ENCODE assay signal across 8 cellular contexts in genomic region chr14:49585803-49586672, GRCh38. TPM values are rescaled to one million over a fixed set of nuclear protein-coding genes. Genes with fewer than 3 reads are reported as not detected.
DNase-seq lines count a peak whose midpoint lies in the region; ATAC-seq, FAIRE-seq and TF ChIP-seq lines count a peak whose summit lies in the region.

Gene RPS29 (minus strand): TSS chr14:49586380. CDS start chr14:49586346, 34 bp downstream.

- ATAC-seq in GM19397 (IDR thresholded peaks at IDR 0.05; ENCODE audit: unreplicated experiment), result peak; percentile 88
- ATAC-seq in HG03571 (IDR thresholded peaks at IDR 0.05; ENCODE audit: unreplicated experiment), result peak; percentile 90
- peak; percentile 85 for ATAC-seq in HepG2

- peak; percentile 89 to 98 for TF ChIP-seq POLR2A in HepG2 (IDR thresholded peaks at IDR 0.05; ENCODE audit: insufficient read depth in 1 of 2, low read depth in 2 of 2, low read length in 2 of 2)

- peak within 1 kb of the TSS; percentile 82 to 98 (median 94) for H3K4me3 ChIP-seq in HepG2 (replicated peaks in 1 of 3; ENCODE audit: insufficient read depth in 1 of 3, low read depth in 2 of 3, low read length in 3 of 3)

- H4K20me1 ChIP-seq in HepG2 (ENCODE audit: insufficient read depth, low read length), result peaks cover 46% of the 10 kb centered on the region

- H3K27me3 ChIP-seq in HepG2 (ENCODE audit: control insufficient read depth in 1 of 2, insufficient read depth in 2 of 2, low read length in 2 of 2), result no peaks in the 10 kb centered on the region; a peak in 1 of 5 replicates

- FAIRE-seq in HepG2 (lab: Jason Lieb, UNC), result peak; percentile 83

- H2AFZ ChIP-seq in HepG2 (ENCODE audit: low read length), result no peak within 1 kb of the TSS

- CTCF ChIA-PET in HepG2 (lab: Yijun Ruan, JAX; ENCODE audit: low intra/inter-chr PET ratio, low total read pairs), result interaction anchor here (0.9 to 2.2 kb wide), 3 partner anchors 10 to 47 kb away, joined by 3 to 10 read pairs (median 4); no protein-coding TSS in a partner anchor

- H3K79me2 ChIP-seq in HepG2 (ENCODE audit: insufficient read depth, low read length), result peaks cover 51% of the 10 kb centered on the region

- H3K4me1 ChIP-seq in HepG2 (ENCODE audit: insufficient read depth, low read length), result peaks cover 48% of the 10 kb centered on the region

- H3K36me3 ChIP-seq in HepG2 (replicated peaks in 1 of 2; ENCODE audit: control insufficient read depth in 1 of 2, insufficient read depth in 2 of 2, low read length in 2 of 2), result peaks cover 4 to 18% of the 10 kb centered on the region in 2 experiments; a peak in 4 of 5 replicates

- TF ChIP-seq EP300 in HepG2 (IDR thresholded peaks at IDR 0.05; ENCODE audit: low read depth in 2 of 2, low read length in 2 of 2) (0 out of 4 replicates have a peak, but pooled peaks of 1 of the 2 experiments have one; percentile 52), HepG2 (CRISPR knock-in tag; IDR thresholded peaks at IDR 0.05; ENCODE audit: borderline replicate concordance) (no peak)

- 2% methylated on average over 34 of the region's 55 CpGs for WGBS in HepG2 (ENCODE audit: low lambda C conversion rate)

- peak; percentile 17 for TF ChIP-seq RAD21 in HepG2 (CRISPR knock-in tag; IDR thresholded peaks at IDR 0.05)

- peak within 1 kb of the TSS; percentile 99 for H3K9ac ChIP-seq in HepG2 (ENCODE audit: insufficient read depth, low read depth, low read length)

- peak within 1 kb of the TSS; percentile 75 for H3K4me2 ChIP-seq in HepG2 (ENCODE audit: low read depth, low read length)

- H3K27ac ChIP-seq in C4-2B, result peak within 1 kb of the TSS; percentile 97
- peak within 1 kb of the TSS; percentile 89 for H3K27ac ChIP-seq in HepG2 (ENCODE audit: extremely low read length, insufficient read depth, low read length)

- H3K9me3 ChIP-seq in HepG2 (ENCODE audit: low read length), result no peaks in the 10 kb centered on the region

- TF ChIP-seq CTCF in C4-2B (conservative IDR thresholded peaks at IDR 0.05), result no peak
- TF ChIP-seq CTCF in HepG2 (CRISPR knock-in tag; IDR thresholded peaks at IDR 0.05), result no peak; the same call in 1 of the 2 replicates

- intact Hi-C loops in HepG2 (cut with micrococcal nuclease; ENCODE audit: unreplicated experiment), result loop anchor here (1.0 to 2.0 kb wide), 2 partner anchors 8 to 35 kb away; partner anchors contain the start of genes MGAT2 and RPL36AL

- BruUV-seq in HepG2 (replicated peaks; lab: Mats Ljungman, UMichigan), result no TSS peak

- POLR2A ChIA-PET in HepG2 (lab: Yijun Ruan, JAX), result interaction anchor here (0.6 to 5.8 kb wide), 17 partner anchors 9 to 276 kb away, joined by 3 to 97 read pairs (median 4); partner anchors contain the start of genes KLHDC2, LRR1, MGAT2 and NEMF

- in situ Hi-C loops in HepG2 (cut with HindIII; ENCODE audit: extremely low pct_ligation_motif_present, low pct_unique_long_range_greater_than_20kb), result no loop called here

- DNase-seq in NCI-H82 (lab: John Stamatoyannopoulos, UW) (peak; percentile 98), dermis microvascular lymphatic vessel endothelial cell (ENCODE audit: low read depth in 2 of 2) (peak; percentile 99), HepG2 (ENCODE audit: low spot score) (peak; percentile 99)
- DNase-seq in activated CD4-positive, alpha-beta T cell treated with anti-CD3 and anti-CD28 coated beads, Interleukin-2, amount 50 U/mL, for 48 hours, result peak; percentile 97 to 98
- DNase-seq in stimulated activated CD4-positive, alpha-beta T cell treated with anti-CD3 and anti-CD28 coated beads, Interleukin-4, amount 100 ng/mL, for 1 hour, result peak; percentile 95

TF ChIP-seq in HepG2, 621 proteins besides CTCF, POLR2A, EP300 and RAD21 (continues in another document):
- TF ChIP-seq ZNF512 (CRISPR knock-in tag; IDR thresholded peaks at IDR 0.05) (0 out of 2 replicates have a peak, but pooled peaks have one; percentile 67), ATF6 (CRISPR knock-in tag; conservative IDR thresholded peaks at IDR 0.05) (no peak), KLF6 (CRISPR knock-in tag; IDR thresholded peaks at IDR 0.05) (peak; percentile 76), ZFP90 (CRISPR knock-in tag; IDR thresholded peaks at IDR 0.05; ENCODE audit: borderline replicate concordance) (no peak; the same call in 1 of the 2 replicates), CBX1 (IDR thresholded peaks at IDR 0.05; ENCODE audit: low read depth) (no peak)

RNA-seq across cellular contexts. Expression of gene RPS29, which starts in this region (rescaled TPM):
- total RNA-seq in dermis microvascular lymphatic vessel endothelial cell (1,108 and 2,119 TPM in 2 replicates), HepG2 (2016; rRNA removed; fragmentation: Illumina TruSeq; extraction: Trizol) (3,901 and 4,303 TPM in 2 replicates)
- 8,184 and 8,598 TPM in 2 replicates for total RNA-seq in HepG2 (2016; cell fraction: cytosol; rRNA removed; fragmentation: Illumina TruSeq; extraction: Trizol; ENCODE audit: low read depth)
- total RNA-seq in HepG2 (2016; cell fraction: insoluble cytoplasmic fraction; rRNA removed; fragmentation: Illumina TruSeq; extraction: Trizol), result 4,185 and 4,312 TPM in 2 replicates
- 10,515 and 11,473 TPM in 2 replicates for total RNA-seq in HepG2 (2016; cell fraction: membrane; rRNA removed; fragmentation: Illumina TruSeq; extraction: Trizol)
- total RNA-seq in HepG2 (2016; cell fraction: nucleus; rRNA removed; fragmentation: Illumina TruSeq; extraction: Trizol), result 1,563 and 1,683 TPM in 2 replicates
- 7,896 and 8,215 TPM in 2 replicates for polyA plus RNA-seq in HepG2 (2011; rRNA removed)
- 23,106 and 23,761 TPM in 2 replicates for polyA plus RNA-seq in HepG2 (2011; cell fraction: cytosol; rRNA removed)
- 3,131 and 3,133 TPM in 2 replicates for polyA plus RNA-seq in HepG2 (2011; cell fraction: nucleus; rRNA removed)
- polyA plus RNA-seq in HepG2 (2012), result 7,846 and 11,802 TPM in 2 replicates
- 7,461 and 7,652 TPM in 2 replicates for polyA plus RNA-seq in HepG2 (2016; cell fraction: cytosol; fragmentation: Illumina TruSeq; extraction: Trizol; ENCODE audit: low read depth)
- polyA plus RNA-seq in HepG2 (2016; cell fraction: insoluble cytoplasmic fraction; fragmentation: Illumina TruSeq; extraction: Trizol; ENCODE audit: low read depth), result 2,305 and 2,788 TPM in 2 replicates
- polyA plus RNA-seq in HepG2 (2016; cell fraction: membrane; fragmentation: Illumina TruSeq; extraction: Trizol; ENCODE audit: low read depth), result 6,369 and 7,188 TPM in 2 replicates
- polyA plus RNA-seq in HepG2 (2016; cell fraction: nucleus; fragmentation: Illumina TruSeq; extraction: Trizol; ENCODE audit: insufficient read depth, low read depth), result 1,882 and 2,182 TPM in 2 replicates
- polyA minus RNA-seq in HepG2 (2011; rRNA and poly(A)+ RNA removed; ENCODE audit: low replicate concordance), result 1,545 and 1,558 TPM in 2 replicates
- polyA minus RNA-seq in HepG2 (2011; cell fraction: cytosol; rRNA and poly(A)+ RNA removed), result 502 and 598 TPM in 2 replicates
- polyA minus RNA-seq in HepG2 (2011; cell fraction: nucleus; rRNA and poly(A)+ RNA removed), result 266 and 310 TPM in 2 replicates

Comparison
In these comparisons a context has a peak if more than half of its experiments do, and no peak if none do; other contexts are left out.
1. Peak in every context shown above with its lines: DNase-seq, ATAC-seq, H3K4me3 ChIP-seq and H3K27ac ChIP-seq.